ENCODE assay signal across 27 cellular contexts in the genomic region with DNA sequence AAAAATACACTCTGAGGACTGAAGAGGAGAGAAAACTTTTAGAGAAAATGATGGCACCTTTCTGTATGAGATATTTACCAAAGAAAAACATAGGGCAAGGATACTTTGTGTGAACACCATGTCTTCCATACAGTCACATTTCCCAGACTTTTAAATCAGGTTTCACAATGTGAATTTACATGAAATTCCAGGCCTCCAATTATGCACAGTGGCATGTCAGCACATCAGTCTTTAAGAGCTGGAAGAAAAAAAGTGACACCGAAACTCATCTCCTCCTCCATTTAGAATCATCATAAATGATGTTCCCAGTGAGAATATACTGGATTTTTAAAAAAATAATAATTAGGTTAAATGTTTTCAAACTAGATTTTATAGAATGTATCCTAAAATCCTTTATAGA.
"Had no signal": no experiment of that assay in that cellular context is flagged by ENCODE, and none has a peak within 500 bp of the region (broad histone marks: within the 10 kb centered on the region; RNA-seq: fewer than 3 reads in every experiment).

No MANE protein-coding gene starts in this region.

- FAIRE-seq: TTC549 had no signal

- H3K9ac ChIP-seq: SK-N-SH had no signal

- H3K36me3 ChIP-seq: ascending aorta, MG63, SJSA1 had no signal

- H3K27ac ChIP-seq: SJSA1 had no signal

- DNase-seq: activated CD4-positive, alpha-beta T cell treated with anti-CD3 and anti-CD28 coated beads, Interleukin-2, amount 10 ng/mL, durations not matched to agents 24 days and 14 days; activated CD4-positive, alpha-beta T cell treated with anti-CD3 and anti-CD28 coated beads, Interleukin-2, amount 50 U/mL, for 4 hours; activated CD8-positive, alpha-beta T cell treated with anti-CD3 and anti-CD28 coated beads for 36 hours; activated effector memory CD4-positive, alpha-beta T cell treated with anti-CD3 and anti-CD28 coated beads, Interleukin-2, amount 50 U/mL, for 16 hours; activated naive CD4-positive, alpha-beta T cell; activated naive CD4-positive, alpha-beta T cell treated with anti-CD3 and anti-CD28 coated beads, Interleukin-2, amount 50 U/mL, for 16 hours; activated naive CD8-positive, alpha-beta T cell treated with anti-CD3 and anti-CD28 coated beads for 36 hours; activated T-cell treated with anti-CD3 and anti-CD28 coated beads, Interleukin-2, amount 50 U/mL, for 1 hour; activated T-cell treated with anti-CD3 and anti-CD28 coated beads, Interleukin-2, amount 50 U/mL, for 72 hours; amygdala; Karpas-422; MG63; NCI-H1048; NCI-H1105 treated with DMSO at 0.1 percent for 48 hours; NCI-H1436; NCI-H1694 treated with DMSO at 0.1 percent for 48 hours; NCI-H2029; NCI-H510A; NCI-H526; NCI-H748 treated with DMSO at 0.1 percent for 48 hours; NK-92 treated with Interleukin-12 subunit alpha and Interleukin-12 subunit beta, amount 100 ng/mL, for 24 hours; SHP77 treated with DMSO at 0.1 percent for 48 hours; SK-N-SH had no signal

- ATAC-seq: activated CD8-positive, alpha-beta T cell treated with anti-CD3 and anti-CD28 coated beads for 36 hours; activated T-cell treated with anti-CD3 and anti-CD28 coated beads, Interleukin-2, amount 50 U/mL, for 72 hours; activated T-helper 17 cell treated with anti-CD3 and anti-CD28 coated beads, Interleukin-2, amount 50 U/mL, for 72 hours had no signal

- H3K4me2 ChIP-seq: SK-N-SH had no signal

- H3K9me2 ChIP-seq: SK-N-SH had no signal

- H3K4me3 ChIP-seq: ascending aorta, MG63, SJSA1 had no signal

- H3K4me1 ChIP-seq: SJSA1 had no signal

- H3K27me3 ChIP-seq: ascending aorta, MG63, SJSA1 had no signal

- H3K9me3 ChIP-seq: ascending aorta, MG63, SJSA1, SK-N-SH had no signal
